Comparison of ENCODE assay signal across 8 cellular contexts in genomic region chr13:78608705-78609463, GRCh38. TPM values are rescaled to one million over a fixed set of nuclear protein-coding genes. Genes with fewer than 3 reads are reported as not detected.
DNase-seq lines count a peak whose midpoint lies in the region; ATAC-seq and TF ChIP-seq lines count a peak whose summit lies in the region.

No MANE protein-coding gene starts in this region.

- TF ChIP-seq CTCF in dorsolateral prefrontal cortex (IDR thresholded peaks at IDR 0.05 in 54 of 56, conservative IDR thresholded peaks at IDR 0.05 in 2 of 56; ENCODE audit: low read depth in 1 of 56, partially characterized antibody in 56 of 56) (no peak), mesothelial cell of epicardium (IDR thresholded peaks at IDR 0.05; ENCODE audit: unreplicated experiment) (no peak)

- peak overlapping the region; percentile 70 for H3K4me3 Mint-ChIP-seq in stimulated activated naive CD8-positive, alpha-beta T cell treated with anti-CD3 and anti-CD28 coated beads, Interleukin-15, Interleukin-2, amounts not matched to agents 100 ng/mL and 50 ng/mL, for 24 hours
- H3K4me3 Mint-ChIP-seq in mesothelial cell of epicardium, result peak overlapping the region; percentile 55

- no peak overlapping the region for H3K27ac ChIP-seq in dorsolateral prefrontal cortex

- ATAC-seq in stimulated activated naive CD8-positive, alpha-beta T cell treated with anti-CD3 and anti-CD28 coated beads, Interleukin-15, Interleukin-2, amounts not matched to agents 100 U/mL and 50 U/mL, for 24 hours, result no peak
- ATAC-seq in GM21528 (IDR thresholded peaks at IDR 0.05; ENCODE audit: low FRiP score, unreplicated experiment), result no peak

- H3K4me1 Mint-ChIP-seq in stimulated activated naive CD8-positive, alpha-beta T cell treated with anti-CD3 and anti-CD28 coated beads, Interleukin-15, Interleukin-2, amounts not matched to agents 100 ng/mL and 50 ng/mL, for 24 hours (ENCODE audit: low read depth), result peaks cover 35% of the 10 kb centered on the region
- peaks cover 23% of the 10 kb centered on the region for H3K4me1 Mint-ChIP-seq in mesothelial cell of epicardium

- no peak overlapping the region for H3K27ac Mint-ChIP-seq in stimulated activated naive CD8-positive, alpha-beta T cell treated with anti-CD3 and anti-CD28 coated beads, Interleukin-15, Interleukin-2, amounts not matched to agents 100 ng/mL and 50 ng/mL, for 24 hours
- no peak overlapping the region for H3K27ac Mint-ChIP-seq in mesothelial cell of epicardium

- H3K27me3 ChIP-seq in dorsolateral prefrontal cortex, result peaks cover 7 to 67% (median 59%) of the 10 kb centered on the region in 45 donors

- DNase-seq in stimulated activated naive CD8-positive, alpha-beta T cell treated with anti-CD3 and anti-CD28 coated beads, Interleukin-15, Interleukin-2, amounts not matched to agents 100 U/mL and 50 U/mL, for 24 hours, result no peak
- DNase-seq in dorsolateral prefrontal cortex, result no peak
- DNase-seq in mesothelial cell of epicardium (ENCODE audit: low spot score in 2 of 2, unreplicated experiment in 2 of 2), result no peak
- DNase-seq in NCI-H187 (lab: John Stamatoyannopoulos, UW), result no peak
- DNase-seq in hippocampal formation (lab: John Stamatoyannopoulos, UW), result no peak
- no peak for DNase-seq in ureter (ENCODE audit: low spot score)

- H3K36me3 Mint-ChIP-seq in stimulated activated naive CD8-positive, alpha-beta T cell treated with anti-CD3 and anti-CD28 coated beads, Interleukin-15, Interleukin-2, amounts not matched to agents 100 ng/mL and 50 ng/mL, for 24 hours (ENCODE audit: low read depth), result peaks cover 7% of the 10 kb centered on the region
- no peaks in the 10 kb centered on the region for H3K36me3 Mint-ChIP-seq in mesothelial cell of epicardium

- peak overlapping the region in 55 of 59 donors; percentile 1 to 62 (median 33) for H3K4me3 ChIP-seq in dorsolateral prefrontal cortex

- intact Hi-C loops in dorsolateral prefrontal cortex (cut with DNase I), result no loop called here

- H3K27me3 Mint-ChIP-seq in stimulated activated naive CD8-positive, alpha-beta T cell treated with anti-CD3 and anti-CD28 coated beads, Interleukin-15, Interleukin-2, amounts not matched to agents 100 ng/mL and 50 ng/mL, for 24 hours, result peaks cover 82% of the 10 kb centered on the region
- H3K27me3 Mint-ChIP-seq in mesothelial cell of epicardium (ENCODE audit: low read depth), result peaks cover 92% of the 10 kb centered on the region

- no peaks in the 10 kb centered on the region for H3K9me3 Mint-ChIP-seq in stimulated activated naive CD8-positive, alpha-beta T cell treated with anti-CD3 and anti-CD28 coated beads, Interleukin-15, Interleukin-2, amounts not matched to agents 100 ng/mL and 50 ng/mL, for 24 hours
- no peaks in the 10 kb centered on the region for H3K9me3 Mint-ChIP-seq in mesothelial cell of epicardium

RNA-seq across cellular contexts. Expression of gene POU4F1, which starts 5.5 kb away (rescaled TPM):
- total RNA-seq in dorsolateral prefrontal cortex, result under 1 TPM in 47 of 120 experiments, not detected in 73; 0.09 to 0.34 (median 0.15) TPM
- total RNA-seq in mesothelial cell of epicardium, result not detected in 3 replicates
- total RNA-seq in ureter, result not detected

RNA-seq across cellular contexts. Expression of gene OBI1, which starts 50.1 kb away (rescaled TPM):
- total RNA-seq in dorsolateral prefrontal cortex, result 10 to 100 TPM in 113 of 120 experiments, 1 to 10 TPM in 7; 6.2 to 20.5 (median 14.8) TPM
- total RNA-seq in mesothelial cell of epicardium, result 15.9 to 16.8 TPM (median 16.5 TPM) in 3 replicates
- 14.9 TPM for total RNA-seq in ureter
